ENCODE assay signal across 25 cellular contexts in the genomic region with DNA sequence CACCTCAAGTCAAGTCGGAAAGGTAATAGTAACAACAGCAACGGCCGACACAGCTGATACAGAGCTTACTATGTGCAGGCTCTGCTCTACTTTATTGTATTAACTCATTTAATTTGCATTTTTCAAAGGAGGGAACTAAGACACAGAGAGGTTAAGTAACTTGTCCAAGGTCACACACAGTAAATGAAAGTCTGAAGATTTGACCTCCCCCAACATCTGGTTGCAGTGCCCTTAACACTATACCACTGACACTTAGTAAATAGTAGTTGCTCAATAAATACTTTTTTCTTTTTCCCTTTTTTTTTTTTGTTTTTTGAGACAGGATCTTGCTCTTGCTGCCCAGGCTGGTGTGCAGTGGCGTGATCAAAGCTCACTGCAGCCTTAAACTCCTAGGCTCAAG. TPM values are rescaled to one million over a fixed set of nuclear protein-coding genes. Genes with fewer than 3 reads are reported as not detected.
"Had no signal": no experiment of that assay in that cellular context is flagged by ENCODE, and none has a peak within 500 bp of the region (broad histone marks: within the 10 kb centered on the region; RNA-seq: fewer than 3 reads in every experiment).

No MANE protein-coding gene starts in this region.

- H3K9ac ChIP-seq: KMS-11 had no signal

- ATAC-seq: HepG2 had no signal

- H3K27ac ChIP-seq: KMS-11, SJSA1 had no signal

- H3K4me2 ChIP-seq: KMS-11 had no signal

- H3K9me3 ChIP-seq: SJSA1 had no signal

- H3K36me3 ChIP-seq: SJSA1 had no signal

- FAIRE-seq: HepG2, RCC 7860 had no signal

- H3K27me3 ChIP-seq: SJSA1 had no signal

- DNase-seq: IMR-90, NCI-H1092, NCI-H1105 treated with DMSO at 0.1 percent for 48 hours, NCI-H1417 treated with DMSO at 0.1 percent for 48 hours, NCI-H146, NCI-H187, NCI-H2029, NCI-H2081 treated with DMSO at 0.1 percent for 48 hours, NCI-H2171, NCI-H226, NCI-H446, NCI-H510A, NCI-H524 treated with DMSO at 0.1 percent for 48 hours, NCI-H69, NCI-H774, OCI-M1, Right ventricle myocardium superior, RPMI8226, SIG-M5 had no signal

- H3K4me3 ChIP-seq: SJSA1, SK-N-MC had no signal

RNA-seq across cellular contexts. Expression of a gene that starts 39.2 kb away (rescaled TPM):
- total RNA-seq: MCF 10A had no signal
